17 cellular contexts compared by ENCODE assay signal in the genomic region with DNA sequence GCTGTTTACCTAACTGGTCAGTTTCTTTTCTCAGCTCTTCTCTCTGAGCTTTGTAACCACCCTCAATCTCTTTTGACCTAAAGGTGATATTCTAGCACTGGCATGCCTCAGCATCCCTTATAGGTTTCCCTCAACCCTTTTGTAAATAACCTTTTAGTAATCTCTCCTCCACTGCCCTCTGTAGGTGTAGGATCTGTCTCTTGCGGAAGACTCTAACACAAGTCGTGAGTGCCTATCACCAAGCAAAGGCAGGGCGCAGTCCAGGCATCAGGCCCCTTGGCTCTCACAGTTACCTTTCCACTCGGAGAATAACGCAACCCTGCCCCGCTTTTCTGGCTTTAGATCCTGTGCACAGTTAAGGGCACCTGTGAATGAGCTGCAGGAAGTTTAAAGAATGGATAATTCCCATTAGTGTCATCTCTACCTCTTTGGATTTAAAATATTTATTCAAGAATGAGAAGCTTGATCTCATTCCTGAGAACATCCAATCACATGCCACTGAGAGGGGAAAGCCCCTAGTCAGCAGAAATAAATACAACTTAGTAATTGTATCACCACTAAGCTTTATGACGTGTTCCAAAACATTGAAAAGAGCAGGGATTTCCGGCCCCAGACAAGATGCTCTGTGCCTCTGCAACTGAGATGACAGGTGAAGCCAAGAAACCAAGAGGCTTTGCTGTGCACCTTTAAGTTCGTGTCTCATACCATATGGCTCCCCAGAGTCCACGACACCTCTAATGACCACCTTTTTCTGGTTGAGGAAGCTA. TPM values are rescaled to one million over a fixed set of nuclear protein-coding genes. Genes with fewer than 3 reads are reported as not detected.
DNase-seq lines count a peak whose midpoint lies in the region; ATAC-seq and TF ChIP-seq lines count a peak whose summit lies in the region.
"Had no signal": no experiment of that assay in that cellular context is flagged by ENCODE, and none has a peak within 500 bp of the region (broad histone marks: within the 10 kb centered on the region; RNA-seq: fewer than 3 reads in every experiment).

No MANE protein-coding gene starts in this region.

- H3K27me3 ChIP-seq in PC-3 (ENCODE audit: low read length), result no peaks in the 10 kb centered on the region
- H3K27me3 ChIP-seq: tibial artery had no signal

- no peaks in the 10 kb centered on the region for H4K20me1 ChIP-seq in PC-3 (ENCODE audit: low read length)

- CTCF ChIA-PET in PC-3 (lab: Charles Lee), result no interaction called here

- H3K9me3 ChIP-seq in PC-3 (ENCODE audit: low read length), result no peaks in the 10 kb centered on the region
- H3K9me3 ChIP-seq: neutrophil, tibial artery had no signal

- DNase-seq in PC-3 (no peak), mesenteric fat pad (ENCODE audit: low spot score) (no peak), foreskin melanocyte (no peak)
- DNase-seq: cerebellar nuclear complex, erythroblast, hippocampal formation, NCI-H1417 treated with DMSO at 0.1 percent for 48 hours, NCI-H526 treated with DMSO at 0.1 percent for 48 hours, tibial artery had no signal

- no peak overlapping the region for H3K4me2 ChIP-seq in PC-3 (ENCODE audit: low read length)
- H3K4me2 ChIP-seq: smooth muscle cell had no signal

- no peak overlapping the region for H3K4me3 ChIP-seq in PC-3 (ENCODE audit: low read length)
- H3K4me3 ChIP-seq: smooth muscle cell, tibial artery had no signal

- H3K36me3 ChIP-seq in PC-3 (ENCODE audit: low read depth, low read length), result no peaks in the 10 kb centered on the region
- H3K36me3 ChIP-seq: neutrophil, tibial artery had no signal

- intact Hi-C loops in PC-3 (cut with micrococcal nuclease), result no loop called here

- H3K4me1 ChIP-seq in PC-3 (ENCODE audit: insufficient read depth, low read length), result peaks cover 14% of the 10 kb centered on the region

- no peaks in the 10 kb centered on the region for H3K79me2 ChIP-seq in PC-3 (ENCODE audit: low read length)

- H3K9ac ChIP-seq in PC-3 (ENCODE audit: low read length), result no peak overlapping the region

- no peaks in the 10 kb centered on the region for H3F3A ChIP-seq in PC-3 (ENCODE audit: low read length, unreplicated experiment)

- peak; percentile 30; the same call in 1 of the 2 replicates for TF ChIP-seq CTCF in PC-3 (conservative IDR thresholded peaks at IDR 0.05; ENCODE audit: low read depth, low read length)

- H3K9me2 ChIP-seq in PC-3 (replicated peaks; ENCODE audit: low read length), result no peaks in the 10 kb centered on the region

- no peak overlapping the region for H2AFZ ChIP-seq in PC-3 (ENCODE audit: low read length)

- BruUV-seq in PC-3 (replicated peaks; lab: Mats Ljungman, UMichigan), result no TSS peak

- POLR2A ChIA-PET in PC-3 (lab: Charles Lee; ENCODE audit: unreplicated experiment), result no interaction called here

- ATAC-seq in GM18502 (IDR thresholded peaks at IDR 0.05; ENCODE audit: poor library complexity, unreplicated experiment), result peak; percentile 25
- ATAC-seq in GM21529 (IDR thresholded peaks at IDR 0.05; ENCODE audit: unreplicated experiment), result peak; percentile 39
- ATAC-seq in PC-3, result no peak
- ATAC-seq in esophagus mucosa, result peak; percentile 31
- ATAC-seq in HG02763 (IDR thresholded peaks at IDR 0.05; ENCODE audit: unreplicated experiment), result no peak
- ATAC-seq: Right ventricle myocardium inferior had no signal

- no peak overlapping the region for H3K27ac ChIP-seq in PC-3 (ENCODE audit: low read length)
- H3K27ac ChIP-seq: neutrophil, tibial artery, VCaP had no signal

RNA-seq across cellular contexts. Expression of a gene that starts 58.8 kb away (rescaled TPM):
- not detected in 2 replicates for total RNA-seq in PC-3 (2014; rRNA removed)
- total RNA-seq in esophagus mucosa, result 0.92 TPM
- total RNA-seq in mesenteric fat pad, result not detected
- total RNA-seq: Right ventricle myocardium inferior, smooth muscle cell had no signal

Comparison
In these comparisons a context has a peak if more than half of its experiments do, and no peak if none do; other contexts are left out.
1. ATAC-seq: peak in GM18502 (single experiment), GM21529 (single experiment) and esophagus mucosa (single experiment); none in PC-3 (single experiment) and HG02763 (single experiment).